19 cellular contexts compared by ENCODE assay signal in the genomic region with DNA sequence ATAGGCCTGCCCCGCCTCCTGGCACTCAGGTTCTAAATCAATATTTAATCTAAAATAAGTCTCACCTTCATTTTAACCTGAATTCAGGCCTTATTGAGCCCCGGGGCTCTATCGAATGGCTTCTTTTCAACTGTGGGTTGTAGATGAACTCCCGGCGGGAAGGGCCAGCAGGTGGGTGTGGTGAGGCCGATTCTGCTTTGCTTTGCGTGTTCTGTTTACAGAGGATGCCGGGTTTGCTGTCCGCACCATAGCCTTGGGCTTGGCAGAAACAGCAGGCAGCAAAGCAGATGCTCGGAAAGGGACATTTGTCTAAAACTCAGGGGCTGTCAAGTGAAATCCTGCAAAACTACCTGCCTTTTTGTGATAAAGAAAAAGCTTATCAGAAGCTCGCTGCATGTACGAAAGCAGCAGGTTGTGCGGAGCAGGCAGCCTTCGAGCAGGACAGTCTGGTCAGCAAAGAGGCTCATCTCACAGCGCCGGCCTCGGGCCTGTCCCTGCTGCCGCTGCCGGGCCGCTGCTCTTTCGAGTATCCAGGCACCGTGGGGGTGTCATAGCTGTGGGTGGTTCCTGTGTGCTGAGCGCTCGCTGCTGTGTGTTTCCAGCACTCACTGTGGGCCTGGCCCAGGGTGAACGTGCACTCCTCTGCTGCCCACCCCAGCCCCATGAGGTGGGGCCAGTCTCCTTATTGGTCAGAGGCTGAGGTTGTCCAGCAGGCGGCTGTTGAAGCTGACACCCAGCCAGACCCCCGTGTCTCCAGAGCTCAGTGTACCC.
"Had no signal": no experiment of that assay in that cellular context is flagged by ENCODE, and none has a peak within 500 bp of the region (broad histone marks: within the 10 kb centered on the region; RNA-seq: fewer than 3 reads in every experiment).

No MANE protein-coding gene starts in this region.

- FAIRE-seq: colon, islet of Langerhans had no signal

- DNase-seq: activated B cell treated with CpG ODN at 0.5 μM for 24 hours; activated CD4-positive, alpha-beta memory T cell treated with anti-CD3 and anti-CD28 coated beads, Interleukin-2, amount 10 ng/mL, durations not matched to agents 7 days and 5 days; activated CD4-positive, alpha-beta T cell treated with anti-CD3 and anti-CD28 coated beads for 4 hours; activated CD8-positive, alpha-beta memory T cell treated with anti-CD3 and anti-CD28 coated beads, Interleukin-2, amount 10 ng/mL, durations not matched to agents 7 days and 5 days; activated naive CD4-positive, alpha-beta T cell treated with anti-CD3 and anti-CD28 coated beads for 36 hours; hippocampal formation; left cardiac atrium; lower lobe of right lung; occipital lobe; stimulated activated CD4-positive, alpha-beta T cell treated with anti-CD3 and anti-CD28 coated beads, Interleukin-15, amount 100 ng/mL, for 24 hours; stimulated activated CD4-positive, alpha-beta T cell treated with anti-CD3 and anti-CD28 coated beads, Interleukin-2, amount 100 ng/mL, for 48 hours; stimulated activated naive CD8-positive, alpha-beta T cell treated with anti-CD3 and anti-CD28 coated beads, Interleukin-15, amount 100 ng/mL, for 72 hours; T-helper 1 cell; T-helper 9 cell; transverse colon had no signal

- ATAC-seq: activated CD8-positive, alpha-beta memory T cell treated with anti-CD3 and anti-CD28 coated beads, Interleukin-2, amount 10 ng/mL, durations not matched to agents 7 days and 5 days; activated T-helper 17 cell treated with anti-CD3 and anti-CD28 coated beads, Interleukin-2, amount 50 U/mL, for 72 hours; body of pancreas; left cardiac atrium; lower lobe of right lung; stimulated activated naive CD8-positive, alpha-beta T cell treated with anti-CD3 and anti-CD28 coated beads, Interleukin-15, amount 100 ng/mL, for 72 hours had no signal
